1 cellular context compared by ENCODE assay signal in genomic region chr5:134594336-134594735, GRCh38.
TF ChIP-seq lines count a peak whose summit lies in the region.

No MANE protein-coding gene starts in this region.

TF ChIP-seq in HepG2, 621 proteins besides CTCF, POLR2A, EP300 and RAD21 (continued from another document and continues in another):
- TF ChIP-seq ARID5B (CRISPR knock-in tag; IDR thresholded peaks at IDR 0.05) = peak; percentile 51; the same call in 1 of the 2 replicates
- TF ChIP-seq PAWR (CRISPR knock-in tag; IDR thresholded peaks at IDR 0.05; ENCODE audit: borderline replicate concordance) = no peak
- no peak for TF ChIP-seq ZNF33A (CRISPR knock-in tag; IDR thresholded peaks at IDR 0.05; ENCODE audit: borderline replicate concordance)
- no peak for TF ChIP-seq ZNF337 (CRISPR knock-in tag; IDR thresholded peaks at IDR 0.05; ENCODE audit: borderline replicate concordance, low read depth)
- no peak for TF ChIP-seq NFKBIZ (CRISPR knock-in tag; IDR thresholded peaks at IDR 0.05)
- no peak for TF ChIP-seq PHF21A (CRISPR knock-in tag; IDR thresholded peaks at IDR 0.05)
- TF ChIP-seq ZNF639 (CRISPR knock-in tag; conservative IDR thresholded peaks at IDR 0.05) = no peak
- no peak for TF ChIP-seq U2AF2 (IDR thresholded peaks at IDR 0.05; ENCODE audit: low read depth, low read length)
- no peak for TF ChIP-seq ARNTL (CRISPR knock-in tag; IDR thresholded peaks at IDR 0.05)
- no peak for TF ChIP-seq E2F2 (CRISPR knock-in tag; IDR thresholded peaks at IDR 0.05; ENCODE audit: borderline replicate concordance)
- no peak for TF ChIP-seq DZIP1 (CRISPR knock-in tag; IDR thresholded peaks at IDR 0.05)
- no peak for TF ChIP-seq ZNF557 (CRISPR knock-in tag; IDR thresholded peaks at IDR 0.05)
- no peak for TF ChIP-seq ARID4A (CRISPR knock-in tag; IDR thresholded peaks at IDR 0.05; ENCODE audit: borderline replicate concordance)
- 0 out of 2 replicates have a peak, but pooled peaks have one; percentile 19 for TF ChIP-seq ZNF263 (CRISPR knock-in tag; IDR thresholded peaks at IDR 0.05)
- no peak for TF ChIP-seq ZBTB46 (CRISPR knock-in tag; IDR thresholded peaks at IDR 0.05; ENCODE audit: borderline replicate concordance)
- peak; percentile 80 for TF ChIP-seq CEBPG (CRISPR knock-in tag; IDR thresholded peaks at IDR 0.05)
- 0 out of 2 replicates have a peak, but pooled peaks have one; percentile 43 for TF ChIP-seq ERF (CRISPR knock-in tag; IDR thresholded peaks at IDR 0.05)
- TF ChIP-seq SRY (CRISPR knock-in tag; IDR thresholded peaks at IDR 0.05) = no peak
- TF ChIP-seq MLX (CRISPR knock-in tag; IDR thresholded peaks at IDR 0.05) = no peak
- 0 out of 2 replicates have a peak, but pooled peaks have one; percentile 50 for TF ChIP-seq MEIS2 (CRISPR knock-in tag; IDR thresholded peaks at IDR 0.05)
- TF ChIP-seq ZSCAN22 (CRISPR knock-in tag; IDR thresholded peaks at IDR 0.05) = no peak
- TF ChIP-seq ATF6 (CRISPR knock-in tag; conservative IDR thresholded peaks at IDR 0.05) = no peak
- TF ChIP-seq ELF4 (CRISPR knock-in tag; IDR thresholded peaks at IDR 0.05; ENCODE audit: borderline replicate concordance) = no peak
- TF ChIP-seq ZNF275 (CRISPR knock-in tag; IDR thresholded peaks at IDR 0.05; ENCODE audit: borderline replicate concordance) = no peak
- no peak for TF ChIP-seq EZH2 (conservative IDR thresholded peaks at IDR 0.05; ENCODE audit: low read depth, low read length)
- no peak for TF ChIP-seq ZNF44 (CRISPR knock-in tag; IDR thresholded peaks at IDR 0.05)
- no peak for TF ChIP-seq ZBTB37 (CRISPR knock-in tag; IDR thresholded peaks at IDR 0.05)
- TF ChIP-seq DNMT1 (CRISPR knock-in tag; IDR thresholded peaks at IDR 0.05) = no peak
- TF ChIP-seq ZNF550 (CRISPR knock-in tag; IDR thresholded peaks at IDR 0.05; ENCODE audit: borderline replicate concordance) = no peak
- no peak for TF ChIP-seq FOXK1 (CRISPR knock-in tag; IDR thresholded peaks at IDR 0.05; ENCODE audit: borderline replicate concordance, low read depth)
- peak; percentile 35; the same call in 1 of the 2 replicates for TF ChIP-seq HDAC1 (CRISPR knock-in tag; IDR thresholded peaks at IDR 0.05)
- no peak for TF ChIP-seq ZFP41 (CRISPR knock-in tag; IDR thresholded peaks at IDR 0.05; ENCODE audit: borderline replicate concordance)
- TF ChIP-seq ZNF878 (CRISPR knock-in tag; IDR thresholded peaks at IDR 0.05) = no peak
- peak; percentile 40; the same call in 1 of the 2 replicates for TF ChIP-seq FOXC1 (CRISPR knock-in tag; IDR thresholded peaks at IDR 0.05; ENCODE audit: borderline replicate concordance)
- peak; percentile 56; the same call in 1 of the 2 replicates for TF ChIP-seq FOXO1 (CRISPR knock-in tag; IDR thresholded peaks at IDR 0.05)
- TF ChIP-seq CBX2 (IDR thresholded peaks at IDR 0.05; ENCODE audit: low read depth, low read length) = no peak
- no peak for TF ChIP-seq CBX2 (CRISPR knock-in tag; IDR thresholded peaks at IDR 0.05; ENCODE audit: low read depth)
- no peak for TF ChIP-seq MAFK (conservative IDR thresholded peaks at IDR 0.05 in 1 of 2, IDR thresholded peaks at IDR 0.05 in 1 of 2; ENCODE audit: low read length in 2 of 2)
- no peak for TF ChIP-seq ZNF577 (CRISPR knock-in tag; IDR thresholded peaks at IDR 0.05; ENCODE audit: borderline replicate concordance, low read depth)
- no peak for TF ChIP-seq NCOA5 (CRISPR knock-in tag; IDR thresholded peaks at IDR 0.05)
- TF ChIP-seq IRX3 (CRISPR knock-in tag; IDR thresholded peaks at IDR 0.05; ENCODE audit: borderline replicate concordance, low read depth) = no peak
- TF ChIP-seq FOXM1 (CRISPR knock-in tag; IDR thresholded peaks at IDR 0.05) = no peak
